In genomic region chr1:239816090-239816812, GRCh38 we compare ENCODE assay signal across 9 cellular contexts.
DNase-seq lines count a peak whose midpoint lies in the region; ATAC-seq and TF ChIP-seq lines count a peak whose summit lies in the region.
"Had no signal": no experiment of that assay in that cellular context is flagged by ENCODE, and none has a peak within 500 bp of the region (broad histone marks: within the 10 kb centered on the region; RNA-seq: fewer than 3 reads in every experiment).

No MANE protein-coding gene starts in this region.

- no peak overlapping the region for H3K9ac ChIP-seq in fibroblast of lung (ENCODE audit: insufficient read depth, low read length)

- H3K36me3 ChIP-seq in fibroblast of lung (ENCODE audit: control insufficient read depth, insufficient read depth, low read length), result no peaks in the 10 kb centered on the region
- no peaks in the 10 kb centered on the region for H3K36me3 ChIP-seq in testis (ENCODE audit: low read depth, missing control alignments)

- DNase-seq in ELR (ENCODE audit: low read depth) (peak; percentile 90), RPMI7951 (ENCODE audit: low read depth) (peak; percentile 42), fibroblast of lung (ENCODE audit: low read depth in 2 of 2) (peak; percentile 77 to 88), retina (peak; percentile 44), occipital lobe (lab: John Stamatoyannopoulos, UW) (no peak), testis (no peak)

- H3K4me1 ChIP-seq in fibroblast of lung (ENCODE audit: control insufficient read depth, extremely low read depth, insufficient read depth, low read length) (no peaks in the 10 kb centered on the region), testis (no peaks in the 10 kb centered on the region)

- 59 to 66% methylated on average over 6 of the region's 6 CpGs for WGBS in testis, 2 donors

- H3K27ac ChIP-seq in fibroblast of lung (ENCODE audit: insufficient read depth, low read length), result no peak overlapping the region
- H3K27ac ChIP-seq in testis, result no peak overlapping the region

- no peak for TF ChIP-seq POLR2A in testis (IDR thresholded peaks at IDR 0.05)

- H3K4me2 ChIP-seq in fibroblast of lung (ENCODE audit: extremely low read depth, insufficient read depth, low read length), result no peak overlapping the region

- H3K9me3 ChIP-seq in fibroblast of lung (ENCODE audit: control insufficient read depth, insufficient read depth, low read depth, low read length), result no peaks in the 10 kb centered on the region
- no peaks in the 10 kb centered on the region for H3K9me3 ChIP-seq in testis

- H4K20me1 ChIP-seq in fibroblast of lung (ENCODE audit: control insufficient read depth, extremely low read depth, insufficient read depth, low read length), result no peaks in the 10 kb centered on the region

- intact Hi-C loops in testis (cut with DNase I; ENCODE audit: low total_unique reads), result no loop called here

- no peak overlapping the region for H3K4me3 ChIP-seq in fibroblast of lung (replicated peaks in 1 of 4; ENCODE audit: control extremely low read depth in 1 of 4, insufficient read depth in 1 of 4, low read depth in 3 of 4, low read length in 4 of 4)
- no peak overlapping the region for H3K4me3 ChIP-seq in testis

- ATAC-seq in GM21825 (IDR thresholded peaks at IDR 0.05; ENCODE audit: unreplicated experiment) (no peak), HG03520 (IDR thresholded peaks at IDR 0.05; ENCODE audit: unreplicated experiment) (no peak)
- ATAC-seq: activated T-helper 17 cell treated with anti-CD3 and anti-CD28 coated beads, Interleukin-2, amount 50 U/mL, for 72 hours had no signal

- H3K27me3 ChIP-seq in fibroblast of lung (ENCODE audit: control insufficient read depth, insufficient read depth, low read length) (no peaks in the 10 kb centered on the region), testis (no peaks in the 10 kb centered on the region)

- no peak overlapping the region for H2AFZ ChIP-seq in fibroblast of lung (ENCODE audit: low read length)

- no peak for TF ChIP-seq CTCF in fibroblast of lung (conservative IDR thresholded peaks at IDR 0.05 in 1 of 2, IDR thresholded peaks at IDR 0.05 in 1 of 2; ENCODE audit: low read depth in 1 of 2, low read length in 2 of 2)
- TF ChIP-seq CTCF in testis (IDR thresholded peaks at IDR 0.05), result no peak

- H3K79me2 ChIP-seq in fibroblast of lung (ENCODE audit: control insufficient read depth, insufficient read depth, low read length), result no peaks in the 10 kb centered on the region

Comparison
In these comparisons a context has a peak if more than half of its experiments do, and no peak if none do; other contexts are left out.
1. DNase-seq: peak in ELR (single experiment), RPMI7951 (single experiment), fibroblast of lung (2 of 2) and retina (single experiment); none in occipital lobe (single experiment) and testis (single experiment).